Comparison of ENCODE assay signal across 15 cellular contexts in genomic region chr3:71461749-71462483, GRCh38.
DNase-seq lines count a peak whose midpoint lies in the region; ATAC-seq, FAIRE-seq and TF ChIP-seq lines count a peak whose summit lies in the region.
"Had no signal": no experiment of that assay in that cellular context is flagged by ENCODE, and none has a peak within 500 bp of the region (broad histone marks: within the 10 kb centered on the region; RNA-seq: fewer than 3 reads in every experiment).

No MANE protein-coding gene starts in this region.

- H3K27me3 Mint-ChIP-seq in CD4-positive, CD25-positive, alpha-beta regulatory T cell = no peaks in the 10 kb centered on the region
- peaks cover 2% of the 10 kb centered on the region; the same call in 1 of the 2 replicates for H3K27me3 Mint-ChIP-seq in HFFc6 (ENCODE audit: insufficient read depth)
- no peaks in the 10 kb centered on the region for H3K27me3 Mint-ChIP-seq in nephron progenitor cell (ENCODE audit: low read depth, poor library complexity)

- FAIRE-seq in bronchial epithelial cell (lab: Jason Lieb, UNC) = no peak
- FAIRE-seq: D721Med, HTR-8/SVneo had no signal

- H3K4me3 Mint-ChIP-seq in CD4-positive, CD25-positive, alpha-beta regulatory T cell = peak overlapping the region in 3 of 4 donors; percentile 4 to 74 (median 62)
- no peak overlapping the region; the same call in 1 of the 2 replicates for H3K4me3 Mint-ChIP-seq in HFFc6
- no peak overlapping the region for H3K4me3 Mint-ChIP-seq in nephron progenitor cell

- ATAC-seq in CD4-positive, CD25-positive, alpha-beta regulatory T cell (ENCODE audit: low read depth in 2 of 2) = peak; percentile 29 to 32
- ATAC-seq in GM21723 (IDR thresholded peaks at IDR 0.05; ENCODE audit: unreplicated experiment) = no peak

- H3K27me3 ChIP-seq in CD4-positive, CD25-positive, alpha-beta regulatory T cell (ENCODE audit: control insufficient read depth, insufficient read depth, low read length) = no peaks in the 10 kb centered on the region
- H3K27me3 ChIP-seq in bronchial epithelial cell (ENCODE audit: control insufficient read depth, insufficient read depth, low read length) (no peaks in the 10 kb centered on the region), SJCRH30 (no peaks in the 10 kb centered on the region)

- H3K36me3 ChIP-seq in CD4-positive, CD25-positive, alpha-beta regulatory T cell (ENCODE audit: control insufficient read depth, insufficient read depth, low read length) = peaks cover 7% of the 10 kb centered on the region
- H3K36me3 ChIP-seq in bronchial epithelial cell (ENCODE audit: control insufficient read depth, insufficient read depth, low read length) (no peaks in the 10 kb centered on the region), SJCRH30 (no peaks in the 10 kb centered on the region)

- POLR2A ChIA-PET in HEK293T (lab: Yijun Ruan, JAX) = no interaction called here

- peak in 1 of 3 donors; percentile 48 for DNase-seq in CD4-positive, CD25-positive, alpha-beta regulatory T cell
- DNase-seq in HFFc6 (peak; percentile 41), bronchial epithelial cell (ENCODE audit: low read depth) (peak; percentile 55), nephron progenitor cell (no peak), HEK293T (ENCODE audit: extremely low spot score) (no peak), SJCRH30 (no peak)
- DNase-seq: activated effector memory CD4-positive, alpha-beta T cell treated with Interleukin-2 at 50 U/mL for 16 hours; GOT3; NCI-H1417 treated with DMSO at 0.1 percent for 48 hours; NCI-H82; stimulated activated naive CD4-positive, alpha-beta T cell treated with Interleukin-2 at 50 U/mL for 16 hours had no signal

- H3K9me3 Mint-ChIP-seq in CD4-positive, CD25-positive, alpha-beta regulatory T cell = peaks cover 0 to 3% (median 0%) of the 10 kb centered on the region in 7 donors
- H3K9me3 Mint-ChIP-seq in HFFc6 (no peaks in the 10 kb centered on the region), nephron progenitor cell (peaks cover 7% of the 10 kb centered on the region)

- no peak overlapping the region for H3K4me3 ChIP-seq in CD4-positive, CD25-positive, alpha-beta regulatory T cell (ENCODE audit: low read depth, low read length)
- no peak overlapping the region for H3K4me3 ChIP-seq in bronchial epithelial cell (ENCODE audit: low read depth, low read length)
- no peak overlapping the region for H3K4me3 ChIP-seq in SJCRH30

- CTCF ChIA-PET in HEK293T (lab: Yijun Ruan, JAX) = no interaction called here

- peaks cover 57% of the 10 kb centered on the region for H3K36me3 Mint-ChIP-seq in CD4-positive, CD25-positive, alpha-beta regulatory T cell
- H3K36me3 Mint-ChIP-seq in HFFc6 (ENCODE audit: low read depth) = peaks cover 9% of the 10 kb centered on the region
- peaks cover 41% of the 10 kb centered on the region for H3K36me3 Mint-ChIP-seq in nephron progenitor cell (ENCODE audit: low read depth)

- H3K9me3 ChIP-seq in CD4-positive, CD25-positive, alpha-beta regulatory T cell (ENCODE audit: control insufficient read depth in 2 of 2, low read length in 2 of 2) = no peaks in the 10 kb centered on the region
- H3K9me3 ChIP-seq in SJCRH30 (replicated peaks) = no peaks in the 10 kb centered on the region

- peaks cover 39% of the 10 kb centered on the region for H3K4me1 ChIP-seq in CD4-positive, CD25-positive, alpha-beta regulatory T cell (ENCODE audit: control insufficient read depth, insufficient read depth, low read length, poor library complexity, severe bottlenecking)
- no peaks in the 10 kb centered on the region for H3K4me1 ChIP-seq in SJCRH30
- H3K4me1 ChIP-seq: parathyroid adenoma had no signal

- H3K27ac Mint-ChIP-seq in CD4-positive, CD25-positive, alpha-beta regulatory T cell = peak overlapping the region; percentile 90 to 99 (median 92)
- H3K27ac Mint-ChIP-seq in HFFc6 = peak overlapping the region; percentile 5
- peak overlapping the region; percentile 32 for H3K27ac Mint-ChIP-seq in nephron progenitor cell

- H3K4me1 Mint-ChIP-seq in CD4-positive, CD25-positive, alpha-beta regulatory T cell = peaks cover 42 to 89% (median 60%) of the 10 kb centered on the region in 4 donors
- peaks cover 36% of the 10 kb centered on the region for H3K4me1 Mint-ChIP-seq in HFFc6 (ENCODE audit: low read depth)
- peaks cover 48% of the 10 kb centered on the region for H3K4me1 Mint-ChIP-seq in nephron progenitor cell

- H3K27ac ChIP-seq in CD4-positive, CD25-positive, alpha-beta regulatory T cell (ENCODE audit: insufficient read depth, low read length, poor library complexity, severe bottlenecking) = peak overlapping the region; percentile 50
- H3K27ac ChIP-seq in SJCRH30 = no peak overlapping the region
- H3K27ac ChIP-seq: parathyroid adenoma had no signal

- TF ChIP-seq CTCF in HFFc6 (IDR thresholded peaks at IDR 0.05) (no peak), bronchial epithelial cell (IDR thresholded peaks at IDR 0.05; ENCODE audit: insufficient read depth, low read length, severe bottlenecking) (no peak), nephron progenitor cell (IDR thresholded peaks at IDR 0.05) (no peak)

TF ChIP-seq in HEK293T, 16 proteins besides CTCF, POLR2A, EP300 and RAD21:
- no peak for TF ChIP-seq LEF1 (IDR thresholded peaks at IDR 0.05; ENCODE audit: borderline replicate concordance)
- TF ChIP-seq FOXA1 (IDR thresholded peaks at IDR 0.05) = no peak

Comparison
In these comparisons a context has a peak if more than half of its experiments do, and no peak if none do; other contexts are left out.
1. DNase-seq: peak in HFFc6 (single experiment) and bronchial epithelial cell (single experiment); none in nephron progenitor cell (single experiment), HEK293T (single experiment) and SJCRH30 (0 of 2).
2. H3K27ac Mint-ChIP-seq: peak in every context shown above with its lines; median percentile 92 in CD4-positive, CD25-positive, alpha-beta regulatory T cell; 32 in nephron progenitor cell; 5 in HFFc6.
3. H3K4me3 Mint-ChIP-seq: peak in CD4-positive, CD25-positive, alpha-beta regulatory T cell (3 of 4); none in HFFc6 (single experiment) and nephron progenitor cell (single experiment).